ENCODE assay signal across 8 cellular contexts in the genomic region with DNA sequence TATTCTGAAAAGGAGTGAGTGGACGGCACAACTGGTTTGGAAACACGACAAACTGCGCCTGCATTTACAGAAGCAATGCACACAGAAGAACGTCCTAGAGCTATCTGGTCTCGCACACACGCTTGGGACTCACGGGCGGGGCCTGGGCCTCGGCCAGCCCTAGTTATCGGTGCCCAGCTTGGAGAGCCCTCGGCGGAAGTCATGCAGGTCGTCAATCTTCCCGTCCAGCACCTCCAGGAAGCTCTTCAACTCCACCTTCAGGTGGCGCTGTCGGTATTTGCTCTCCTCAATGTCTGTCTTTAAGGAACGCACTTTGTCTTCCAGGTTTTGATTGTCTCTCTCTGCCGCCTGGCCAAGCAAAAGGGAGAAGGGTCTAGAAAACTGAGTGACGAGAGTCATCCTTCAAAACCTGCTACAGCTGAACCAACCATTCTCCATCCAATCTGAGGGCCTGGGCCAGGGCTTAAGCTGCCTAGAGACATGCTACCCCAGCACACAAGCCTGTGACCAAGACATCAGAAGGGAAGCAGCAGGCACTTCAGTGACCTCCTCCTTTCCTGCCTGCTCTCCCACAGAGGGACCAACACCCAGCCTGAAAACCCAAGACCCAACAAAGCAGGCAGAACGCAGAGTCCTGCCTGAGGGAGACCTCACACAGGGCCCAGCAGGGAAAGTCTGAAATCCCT. TPM values are rescaled to one million over a fixed set of nuclear protein-coding genes. Genes with fewer than 3 reads are reported as not detected.
DNase-seq lines count a peak whose midpoint lies in the region; ATAC-seq and TF ChIP-seq lines count a peak whose summit lies in the region.

No MANE protein-coding gene starts in this region.

- peak overlapping the region; percentile 32; the same call in 1 of the 2 replicates for H3K4me3 ChIP-seq in DOHH2 (ENCODE audit: low read length)
- H3K4me3 ChIP-seq in gastroesophageal sphincter = peak overlapping the region in 1 of 2 donors; percentile 18

- 0 to 20% methylated on average over 2 to 7 of the region's 20 CpGs for WGBS in gastroesophageal sphincter (ENCODE audit: low coverage in 1 of 2), 2 donors

- no peaks in the 10 kb centered on the region; the same call in 1 of the 2 replicates for H3F3A ChIP-seq in DOHH2 (ENCODE audit: control insufficient read depth, insufficient read depth)

- H3K36me3 Mint-ChIP-seq in activated T-cell treated with anti-CD3 and anti-CD28 coated beads, Interleukin-2, amount 50 U/mL, for 72 hours (ENCODE audit: insufficient read depth in 2 of 2) = no peaks in the 10 kb centered on the region
- H3K36me3 Mint-ChIP-seq in neural crest cell (ENCODE audit: low read depth) (no peaks in the 10 kb centered on the region), type B pancreatic cell (no peaks in the 10 kb centered on the region)

- H3K36me3 ChIP-seq in DOHH2 (ENCODE audit: control insufficient read depth, low read length) = no peaks in the 10 kb centered on the region
- peaks cover 0 to 18% of the 10 kb centered on the region in 2 donors for H3K36me3 ChIP-seq in gastroesophageal sphincter

- no peak for TF ChIP-seq EP300 in gastroesophageal sphincter (IDR thresholded peaks at IDR 0.05)

- no peak overlapping the region for H3K27ac Mint-ChIP-seq in activated T-cell treated with anti-CD3 and anti-CD28 coated beads, Interleukin-2, amount 50 U/mL, for 72 hours
- H3K27ac Mint-ChIP-seq in neural crest cell (ENCODE audit: unreplicated experiment) (peak overlapping the region; percentile 73), type B pancreatic cell (peak overlapping the region; percentile 77)

- peak in 1 of 2 donors; percentile 13 for TF ChIP-seq POLR2A in gastroesophageal sphincter (IDR thresholded peaks at IDR 0.05)

- no peak overlapping the region for H3K4me3 Mint-ChIP-seq in activated T-cell treated with anti-CD3 and anti-CD28 coated beads, Interleukin-2, amount 50 U/mL, for 72 hours
- H3K4me3 Mint-ChIP-seq in neural crest cell (no peak overlapping the region), type B pancreatic cell (peak overlapping the region; percentile 66)

- H3K4me2 ChIP-seq in DOHH2 (ENCODE audit: low read length) = peak overlapping the region; percentile 56

- peaks cover 14% of the 10 kb centered on the region for H3K4me1 Mint-ChIP-seq in activated T-cell treated with anti-CD3 and anti-CD28 coated beads, Interleukin-2, amount 50 U/mL, for 72 hours (ENCODE audit: low read depth)
- H3K4me1 Mint-ChIP-seq in neural crest cell (peaks cover 31% of the 10 kb centered on the region), type B pancreatic cell (ENCODE audit: unreplicated experiment) (peaks cover 51% of the 10 kb centered on the region)

- H3K27me3 ChIP-seq in DOHH2 (ENCODE audit: control insufficient read depth, low read length) (no peaks in the 10 kb centered on the region), gastroesophageal sphincter (no peaks in the 10 kb centered on the region)

- H4K20me1 ChIP-seq in DOHH2 (ENCODE audit: control insufficient read depth, insufficient read depth, low read depth, low read length) = no peaks in the 10 kb centered on the region

- H3K4me1 ChIP-seq in DOHH2 (ENCODE audit: control insufficient read depth, low read length) (peaks cover 20% of the 10 kb centered on the region), gastroesophageal sphincter (peaks cover 0 to 16% (median 0%) of the 10 kb centered on the region in 3 donors)

- DNase-seq in NCI-H82 treated with DMSO at 0.1 percent for 48 hours (lab: John Stamatoyannopoulos, UW; ENCODE audit: unreplicated experiment) = peak; percentile 88
- DNase-seq in activated T-cell treated with anti-CD3 and anti-CD28 coated beads, Interleukin-2, amount 50 U/mL, for 72 hours = peak; percentile 58 to 64
- DNase-seq in neural crest cell (ENCODE audit: low read depth, low spot score) = peak; percentile 69
- peak; percentile 71 for DNase-seq in type B pancreatic cell (ENCODE audit: extremely low spot score, unreplicated experiment)
- no peak for DNase-seq in NK-92 treated with Interleukin-12 subunit alpha and Interleukin-12 subunit beta, amount 100 ng/mL, for 24 hours (lab: John Stamatoyannopoulos, UW)

- ATAC-seq in HG02973 (IDR thresholded peaks at IDR 0.05; ENCODE audit: unreplicated experiment) (peak; percentile 70), gastroesophageal sphincter (peak; percentile 71)
- ATAC-seq in activated T-cell treated with anti-CD3 and anti-CD28 coated beads, Interleukin-2, amount 50 U/mL, for 72 hours (replicated peaks in 1 of 2) = peak; percentile 70 to 72

- H3K27ac ChIP-seq in DOHH2 (ENCODE audit: low read depth, low read length) (no peak overlapping the region), gastroesophageal sphincter (peak overlapping the region in 3 of 4 donors; percentile 9 to 51 (median 45))

- TF ChIP-seq CTCF in DOHH2 (IDR thresholded peaks at IDR 0.05; ENCODE audit: low read depth, low read length, poor library complexity, severe bottlenecking) (peak; percentile 84), gastroesophageal sphincter (IDR thresholded peaks at IDR 0.05) (peak in 3 of 4 experiments; percentile 41 to 72 (median 71)), neural crest cell (conservative IDR thresholded peaks at IDR 0.05) (peak; percentile 85), type B pancreatic cell (conservative IDR thresholded peaks at IDR 0.05) (peak; percentile 81)

- peaks cover 7% of the 10 kb centered on the region for H3K27me3 Mint-ChIP-seq in activated T-cell treated with anti-CD3 and anti-CD28 coated beads, Interleukin-2, amount 50 U/mL, for 72 hours (ENCODE audit: low read depth)
- H3K27me3 Mint-ChIP-seq in neural crest cell (ENCODE audit: low read depth) (no peaks in the 10 kb centered on the region), type B pancreatic cell (no peaks in the 10 kb centered on the region)

- H3K79me2 ChIP-seq in DOHH2 (ENCODE audit: control insufficient read depth, low read length) = no peaks in the 10 kb centered on the region

- H3K9me3 Mint-ChIP-seq in activated T-cell treated with anti-CD3 and anti-CD28 coated beads, Interleukin-2, amount 50 U/mL, for 72 hours = no peaks in the 10 kb centered on the region
- no peaks in the 10 kb centered on the region for H3K9me3 Mint-ChIP-seq in neural crest cell
- H3K9me3 Mint-ChIP-seq in type B pancreatic cell = no peaks in the 10 kb centered on the region

- H3K9me2 ChIP-seq in DOHH2 (replicated peaks; ENCODE audit: control insufficient read depth, low read length) = no peaks in the 10 kb centered on the region

- H3K9me3 ChIP-seq in DOHH2 (ENCODE audit: control insufficient read depth, insufficient read depth, low read length) = no peaks in the 10 kb centered on the region
- no peaks in the 10 kb centered on the region for H3K9me3 ChIP-seq in gastroesophageal sphincter

RNA-seq across cellular contexts. Expression of a gene that starts 40.3 kb away (rescaled TPM):
- 1 to 10 TPM; 5.9 to 8.2 TPM for total RNA-seq in activated T-cell treated with anti-CD3 and anti-CD28 coated beads, Interleukin-2, amount 50 U/mL, for 72 hours
- 10 to 100 TPM in 3 of 4 donors, 1 to 10 TPM in 1; 9.2 to 16.0 (median 11.5) TPM for total RNA-seq in gastroesophageal sphincter
- 5.8 and 6.3 TPM in 2 replicates for total RNA-seq in neural crest cell
- total RNA-seq in type B pancreatic cell (ENCODE audit: low replicate concordance) = 9.0 and 10.9 TPM in 2 replicates

RNA-seq across cellular contexts. Expression of a gene that starts 43.8 kb away (rescaled TPM):
- not detected for total RNA-seq in activated T-cell treated with anti-CD3 and anti-CD28 coated beads, Interleukin-2, amount 50 U/mL, for 72 hours
- total RNA-seq in gastroesophageal sphincter = not detected
- 0.05 TPM in 1 of 2 replicates, not detected in the other for total RNA-seq in neural crest cell
- not detected in 2 replicates for total RNA-seq in type B pancreatic cell (ENCODE audit: low replicate concordance)
